Comparison of ENCODE assay signal across 1 cellular context in the genomic region with DNA sequence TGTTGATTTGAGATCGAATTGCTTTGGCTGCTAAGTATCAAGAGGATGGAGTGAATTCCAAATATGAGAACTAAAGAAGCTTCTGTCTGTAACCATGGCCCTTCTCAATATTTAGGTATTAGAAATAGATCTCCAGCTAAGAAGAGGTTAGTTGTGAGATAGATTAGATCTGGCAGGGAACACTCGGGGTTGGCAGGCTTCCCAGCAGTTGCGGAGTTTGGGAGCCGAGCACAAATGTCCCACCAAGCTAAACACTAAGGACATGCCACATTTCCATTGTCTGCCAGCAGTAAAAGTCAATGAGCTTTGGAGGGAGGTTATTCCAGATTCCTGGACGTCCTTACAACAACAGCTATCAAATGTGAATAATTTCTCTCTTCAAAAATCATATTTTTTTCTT.
TF ChIP-seq lines count a peak whose summit lies in the region.

No MANE protein-coding gene starts in this region.

TF ChIP-seq in GM23338, 12 proteins besides CTCF, POLR2A, EP300 and RAD21 (continued from another document):
- TF ChIP-seq, protein P1, sequence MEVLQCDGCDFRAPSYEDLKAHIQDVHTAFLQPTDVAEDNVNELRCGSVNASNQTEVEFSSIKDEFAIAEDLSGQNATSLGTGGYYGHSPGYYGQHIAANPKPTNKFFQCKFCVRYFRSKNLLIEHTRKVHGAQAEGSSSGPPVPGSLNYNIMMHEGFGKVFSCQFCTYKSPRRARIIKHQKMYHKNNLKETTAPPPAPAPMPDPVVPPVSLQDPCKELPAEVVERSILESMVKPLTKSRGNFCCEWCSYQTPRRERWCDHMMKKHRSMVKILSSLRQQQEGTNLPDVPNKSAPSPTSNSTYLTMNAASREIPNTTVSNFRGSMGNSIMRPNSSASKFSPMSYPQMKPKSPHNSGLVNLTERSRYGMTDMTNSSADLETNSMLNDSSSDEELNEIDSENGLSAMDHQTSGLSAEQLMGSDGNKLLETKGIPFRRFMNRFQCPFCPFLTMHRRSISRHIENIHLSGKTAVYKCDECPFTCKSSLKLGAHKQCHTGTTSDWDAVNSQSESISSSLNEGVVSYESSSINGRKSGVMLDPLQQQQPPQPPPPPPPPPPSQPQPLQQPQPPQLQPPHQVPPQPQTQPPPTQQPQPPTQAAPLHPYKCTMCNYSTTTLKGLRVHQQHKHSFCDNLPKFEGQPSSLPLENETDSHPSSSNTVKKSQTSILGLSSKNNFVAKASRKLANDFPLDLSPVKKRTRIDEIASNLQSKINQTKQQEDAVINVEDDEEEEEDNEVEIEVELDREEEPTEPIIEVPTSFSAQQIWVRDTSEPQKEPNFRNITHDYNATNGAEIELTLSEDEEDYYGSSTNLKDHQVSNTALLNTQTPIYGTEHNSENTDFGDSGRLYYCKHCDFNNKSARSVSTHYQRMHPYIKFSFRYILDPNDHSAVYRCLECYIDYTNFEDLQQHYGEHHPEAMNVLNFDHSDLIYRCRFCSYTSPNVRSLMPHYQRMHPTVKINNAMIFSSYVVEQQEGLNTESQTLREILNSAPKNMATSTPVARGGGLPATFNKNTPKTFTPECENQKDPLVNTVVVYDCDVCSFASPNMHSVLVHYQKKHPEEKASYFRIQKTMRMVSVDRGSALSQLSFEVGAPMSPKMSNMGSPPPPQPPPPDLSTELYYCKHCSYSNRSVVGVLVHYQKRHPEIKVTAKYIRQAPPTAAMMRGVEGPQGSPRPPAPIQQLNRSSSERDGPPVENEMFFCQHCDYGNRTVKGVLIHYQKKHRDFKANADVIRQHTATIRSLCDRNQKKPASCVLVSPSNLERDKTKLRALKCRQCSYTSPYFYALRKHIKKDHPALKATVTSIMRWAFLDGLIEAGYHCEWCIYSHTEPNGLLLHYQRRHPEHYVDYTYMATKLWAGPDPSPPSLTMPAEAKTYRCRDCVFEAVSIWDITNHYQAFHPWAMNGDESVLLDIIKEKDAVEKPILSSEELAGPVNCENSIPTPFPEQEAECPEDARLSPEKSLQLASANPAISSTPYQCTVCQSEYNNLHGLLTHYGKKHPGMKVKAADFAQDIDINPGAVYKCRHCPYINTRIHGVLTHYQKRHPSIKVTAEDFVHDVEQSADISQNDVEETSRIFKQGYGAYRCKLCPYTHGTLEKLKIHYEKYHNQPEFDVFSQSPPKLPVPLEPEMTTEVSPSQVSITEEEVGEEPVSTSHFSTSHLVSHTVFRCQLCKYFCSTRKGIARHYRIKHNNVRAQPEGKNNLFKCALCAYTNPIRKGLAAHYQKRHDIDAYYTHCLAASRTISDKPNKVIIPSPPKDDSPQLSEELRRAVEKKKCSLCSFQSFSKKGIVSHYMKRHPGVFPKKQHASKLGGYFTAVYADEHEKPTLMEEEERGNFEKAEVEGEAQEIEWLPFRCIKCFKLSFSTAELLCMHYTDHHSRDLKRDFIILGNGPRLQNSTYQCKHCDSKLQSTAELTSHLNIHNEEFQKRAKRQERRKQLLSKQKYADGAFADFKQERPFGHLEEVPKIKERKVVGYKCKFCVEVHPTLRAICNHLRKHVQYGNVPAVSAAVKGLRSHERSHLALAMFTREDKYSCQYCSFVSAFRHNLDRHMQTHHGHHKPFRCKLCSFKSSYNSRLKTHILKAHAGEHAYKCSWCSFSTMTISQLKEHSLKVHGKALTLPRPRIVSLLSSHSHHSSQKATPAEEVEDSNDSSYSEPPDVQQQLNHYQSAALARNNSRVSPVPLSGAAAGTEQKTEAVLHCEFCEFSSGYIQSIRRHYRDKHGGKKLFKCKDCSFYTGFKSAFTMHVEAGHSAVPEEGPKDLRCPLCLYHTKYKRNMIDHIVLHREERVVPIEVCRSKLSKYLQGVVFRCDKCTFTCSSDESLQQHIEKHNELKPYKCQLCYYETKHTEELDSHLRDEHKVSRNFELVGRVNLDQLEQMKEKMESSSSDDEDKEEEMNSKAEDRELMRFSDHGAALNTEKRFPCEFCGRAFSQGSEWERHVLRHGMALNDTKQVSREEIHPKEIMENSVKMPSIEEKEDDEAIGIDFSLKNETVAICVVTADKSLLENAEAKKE (CRISPR knock-in tag; IDR thresholded peaks at IDR 0.05), result no peak
- TF ChIP-seq ZNF331 (CRISPR knock-in tag; IDR thresholded peaks at IDR 0.05; ENCODE audit: low read depth) (no peak), EZH2 (IDR thresholded peaks at IDR 0.05; ENCODE audit: low read depth, unreplicated experiment) (no peak), NANOG (IDR thresholded peaks at IDR 0.05; ENCODE audit: borderline replicate concordance) (no peak), EZH2phosphoT487 (IDR thresholded peaks at IDR 0.05; ENCODE audit: unreplicated experiment) (no peak), STAT1 (IDR thresholded peaks at IDR 0.05; ENCODE audit: unreplicated experiment) (no peak), ZNF114 (CRISPR knock-in tag; IDR thresholded peaks at IDR 0.05) (no peak), POLR2AphosphoS5 (IDR thresholded peaks at IDR 0.05; ENCODE audit: low read depth) (no peak), JUNB (IDR thresholded peaks at IDR 0.05; ENCODE audit: unreplicated experiment) (no peak)
TF ChIP-seq in GM23338: peak in this region for 0.
